In genomic region chr13:97975851-97976550, GRCh38 we compare ENCODE assay signal across 8 cellular contexts. TPM values are rescaled to one million over a fixed set of nuclear protein-coding genes. Genes with fewer than 3 reads are reported as not detected.
DNase-seq lines count a peak whose midpoint lies in the region; ATAC-seq, FAIRE-seq and TF ChIP-seq lines count a peak whose summit lies in the region.

No MANE protein-coding gene starts in this region.

- TF ChIP-seq EP300 in tibial nerve (IDR thresholded peaks at IDR 0.05), result peak in 1 of 2 donors; percentile 77

- H3K4me1 ChIP-seq in parathyroid adenoma (no peaks in the 10 kb centered on the region), tibial nerve (peaks cover 0 to 46% (median 18%) of the 10 kb centered on the region in 4 donors)

- no peaks in the 10 kb centered on the region for H3K27me3 ChIP-seq in SU-DHL-6 (ENCODE audit: low read length)
- no peaks in the 10 kb centered on the region for H3K27me3 ChIP-seq in parathyroid adenoma (ENCODE audit: control insufficient read depth, insufficient read depth, low read length)
- H3K27me3 ChIP-seq in tibial nerve, result no peaks in the 10 kb centered on the region

- H3K4me2 ChIP-seq in SU-DHL-6 (ENCODE audit: low read depth, low read length, poor library complexity, severe bottlenecking), result peak overlapping the region; percentile 67
- H3K4me2 ChIP-seq in parathyroid adenoma (ENCODE audit: low read length), result peak overlapping the region; percentile 77

- TF ChIP-seq POLR2A in GM12892 (IDR thresholded peaks at IDR 0.05; ENCODE audit: low read depth, low read length) (peak; percentile 79), tibial nerve (IDR thresholded peaks at IDR 0.05) (peak; percentile 81 to 93)

- H3F3A ChIP-seq in SU-DHL-6 (ENCODE audit: insufficient read depth), result 0 out of 2 replicates have a peak, but pooled peaks cover 6% of the 10 kb centered on the region

- H3K27ac Mint-ChIP-seq in activated naive CD8-positive, alpha-beta T cell treated with anti-CD3 and anti-CD28 coated beads, Interleukin-2, amount 50 U/mL, for 24 hours, result peak overlapping the region; percentile 96

- WGBS in tibial nerve, 2 donors, result 0 to 1% methylated on average over 20 to 26 of the region's 72 CpGs

- H2AFZ ChIP-seq in SU-DHL-6 (ENCODE audit: low read depth, low read length, severe bottlenecking) (peak overlapping the region; percentile 97), parathyroid adenoma (peak overlapping the region; percentile 89)

- H3K9me3 ChIP-seq in SU-DHL-6 (ENCODE audit: insufficient read depth, low read length), result no peaks in the 10 kb centered on the region
- H3K9me3 ChIP-seq in parathyroid adenoma (ENCODE audit: control insufficient read depth, low read length), result no peaks in the 10 kb centered on the region
- no peaks in the 10 kb centered on the region for H3K9me3 ChIP-seq in tibial nerve

- H3K36me3 ChIP-seq in SU-DHL-6 (ENCODE audit: low read length) (peaks cover 3% of the 10 kb centered on the region; the same call in 1 of the 2 replicates), parathyroid adenoma (ENCODE audit: control insufficient read depth, insufficient read depth, low read length) (no peaks in the 10 kb centered on the region), tibial nerve (no peaks in the 10 kb centered on the region)

- peak overlapping the region; percentile 60 for H3K27ac ChIP-seq in SU-DHL-6 (ENCODE audit: low read depth, low read length)
- peak overlapping the region; percentile 79 for H3K27ac ChIP-seq in parathyroid adenoma
- peak overlapping the region; percentile 89 to 98 (median 96) for H3K27ac ChIP-seq in tibial nerve

- H4K20me1 ChIP-seq in SU-DHL-6 (ENCODE audit: low read depth, low read length), result peaks cover 24% of the 10 kb centered on the region

- peak overlapping the region; percentile 88 for H3K4me3 Mint-ChIP-seq in activated naive CD8-positive, alpha-beta T cell treated with anti-CD3 and anti-CD28 coated beads, Interleukin-2, amount 50 U/mL, for 24 hours

- H3K9me2 ChIP-seq in SU-DHL-6 (replicated peaks; ENCODE audit: insufficient read depth, low read length), result no peaks in the 10 kb centered on the region

- H3K9ac ChIP-seq in SU-DHL-6 (ENCODE audit: low read length), result peak overlapping the region; percentile 79
- peak overlapping the region; percentile 3 for H3K9ac ChIP-seq in parathyroid adenoma

- H3K79me2 ChIP-seq in SU-DHL-6 (ENCODE audit: insufficient read depth, low read length) (peaks cover 41% of the 10 kb centered on the region), parathyroid adenoma (no peaks in the 10 kb centered on the region)

- intact Hi-C loops in cardiac septum (cut with DNase I), result loop anchor here (5.0 kb wide), 1 partner anchor 119 kb away; no protein-coding TSS in a partner anchor

- no peaks in the 10 kb centered on the region for H3K27me3 Mint-ChIP-seq in activated naive CD8-positive, alpha-beta T cell treated with anti-CD3 and anti-CD28 coated beads, Interleukin-2, amount 50 U/mL, for 24 hours

- TF ChIP-seq CTCF in SU-DHL-6 (IDR thresholded peaks at IDR 0.05; ENCODE audit: insufficient read depth, low read length, poor library complexity, severe bottlenecking) (no peak), parathyroid adenoma (IDR thresholded peaks at IDR 0.05) (no peak), tibial nerve (IDR thresholded peaks at IDR 0.05) (peak in 1 of 5 experiments; percentile 62)

- peak; percentile 89 for ATAC-seq in HG02678 (IDR thresholded peaks at IDR 0.05; ENCODE audit: unreplicated experiment)
- ATAC-seq in activated naive CD8-positive, alpha-beta T cell treated with anti-CD3 and anti-CD28 coated beads, Interleukin-2, amount 50 U/mL, for 24 hours, result peak; percentile 90

- H3K9me3 Mint-ChIP-seq in activated naive CD8-positive, alpha-beta T cell treated with anti-CD3 and anti-CD28 coated beads, Interleukin-2, amount 50 U/mL, for 24 hours, result no peaks in the 10 kb centered on the region

- DNase-seq in GM12892 (ENCODE audit: insufficient read length) (peak; percentile 95), NCI-H1105 treated with DMSO at 0.1 percent for 48 hours (lab: John Stamatoyannopoulos, UW) (peak; percentile 77), cardiac septum (ENCODE audit: low spot score) (peak; percentile 94), tibial nerve (ENCODE audit: low spot score in 2 of 2) (peak; percentile 81 to 85)
- DNase-seq in activated naive CD8-positive, alpha-beta T cell treated with anti-CD3 and anti-CD28 coated beads, Interleukin-2, amount 50 U/mL, for 24 hours, result peak; percentile 89

- H3K4me3 ChIP-seq in SU-DHL-6 (ENCODE audit: insufficient read depth, low read length, poor library complexity, severe bottlenecking), result peak overlapping the region; percentile 67
- H3K4me3 ChIP-seq in parathyroid adenoma (ENCODE audit: low read depth, low read length), result peak overlapping the region; percentile 89
- peak overlapping the region; percentile 58 to 95 (median 82) for H3K4me3 ChIP-seq in tibial nerve

- peak; percentile 90 for FAIRE-seq in GM12892 (lab: Jason Lieb, UNC)

- H3K36me3 Mint-ChIP-seq in activated naive CD8-positive, alpha-beta T cell treated with anti-CD3 and anti-CD28 coated beads, Interleukin-2, amount 50 U/mL, for 24 hours (ENCODE audit: low read depth), result peaks cover 24% of the 10 kb centered on the region

- peaks cover 39% of the 10 kb centered on the region for H3K4me1 Mint-ChIP-seq in activated naive CD8-positive, alpha-beta T cell treated with anti-CD3 and anti-CD28 coated beads, Interleukin-2, amount 50 U/mL, for 24 hours

RNA-seq across cellular contexts. Expression of gene IPO5, which starts 22.5 kb away (rescaled TPM):
- polyA plus RNA-seq in GM12892 (2012; ENCODE audit: missing spikeins), result 108 TPM
- 111 TPM for total RNA-seq in cardiac septum
- total RNA-seq in tibial nerve, result 100 to 1,000 TPM; 117 to 135 (median 120) TPM

Comparison
In these comparisons a context has a peak if more than half of its experiments do, and no peak if none do; other contexts are left out.
1. Peak in every context shown above with its lines: DNase-seq, ATAC-seq, H3K4me3 ChIP-seq and H3K27ac ChIP-seq.